ENCODE assay signal across 12 cellular contexts in the genomic region with DNA sequence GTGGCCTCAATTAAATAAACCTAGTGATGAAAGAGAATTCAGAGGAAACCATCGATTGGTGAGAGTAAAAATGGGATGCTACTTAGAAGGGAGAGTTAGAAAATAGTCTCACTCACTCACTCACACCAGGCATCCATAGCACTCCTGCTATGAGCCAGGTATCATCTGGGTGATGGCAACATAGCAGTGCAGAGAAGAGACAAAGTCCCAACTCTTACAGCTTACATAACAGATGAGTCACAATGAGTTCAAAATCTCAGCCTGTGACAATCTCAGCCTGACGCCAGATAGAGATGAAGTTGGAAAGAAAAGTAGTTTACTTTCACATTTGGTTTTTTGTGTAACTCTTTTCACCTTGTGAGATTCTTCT. TPM values are rescaled to one million over a fixed set of nuclear protein-coding genes. Genes with fewer than 3 reads are reported as not detected.
DNase-seq lines count a peak whose midpoint lies in the region; ATAC-seq and TF ChIP-seq lines count a peak whose summit lies in the region.
"Had no signal": no experiment of that assay in that cellular context is flagged by ENCODE, and none has a peak within 500 bp of the region (broad histone marks: within the 10 kb centered on the region; RNA-seq: fewer than 3 reads in every experiment).

No MANE protein-coding gene starts in this region.

- H3K36me3 ChIP-seq in BLaER1 treated with 17β-estradiol and CSF1 and Interleukin-3, amounts not matched to agents 10 nM and 100 nM: peaks cover 0 to 56% (median 0%) of the 10 kb centered on the region in 11 experiments; a peak in 7 of 22 replicates
- no peaks in the 10 kb centered on the region for H3K36me3 ChIP-seq in esophagus muscularis mucosa

- DNase-seq in M059J (ENCODE audit: low read depth) (peak; percentile 80), esophagus muscularis mucosa (ENCODE audit: extremely low spot score) (no peak), natural killer cell (no peak), NCI-H82 treated with DMSO at 0.1 percent for 48 hours (lab: John Stamatoyannopoulos, UW; ENCODE audit: unreplicated experiment) (no peak)
- DNase-seq: activated T-cell treated with anti-CD3 and anti-CD28 coated beads, Interleukin-2, amount 50 U/mL, for 24 hours; central memory CD4-positive, alpha-beta T cell; naive B cell; NCI-H524 treated with DMSO at 0.1 percent for 48 hours had no signal

- H3K9me3 Mint-ChIP-seq in natural killer cell: no peaks in the 10 kb centered on the region
- H3K9me3 Mint-ChIP-seq: activated T-cell treated with anti-CD3 and anti-CD28 coated beads, Interleukin-2, amount 50 U/mL, for 24 hours; naive B cell had no signal

- H3K9ac ChIP-seq in BLaER1 treated with 17β-estradiol and CSF1 and Interleukin-3, amounts not matched to agents 10 nM and 100 nM: peak overlapping the region in 5 of 11 experiments; percentile 0 to 55 (median 41); a peak in 7 of 22 replicates

- H3K27ac Mint-ChIP-seq in natural killer cell: no peak overlapping the region
- H3K27ac Mint-ChIP-seq: activated T-cell treated with anti-CD3 and anti-CD28 coated beads, Interleukin-2, amount 50 U/mL, for 24 hours had no signal

- H3K4me2 ChIP-seq in BLaER1 treated with 17β-estradiol and CSF1 and Interleukin-3, amounts not matched to agents 10 nM and 100 nM: peak overlapping the region; percentile 26 to 85 (median 75); a peak in 21 of 22 replicates

- no peaks in the 10 kb centered on the region for H4K20me1 ChIP-seq in BLaER1 treated with 17β-estradiol and CSF1 and Interleukin-3, amounts not matched to agents 10 nM and 100 nM

- H3K4me3 Mint-ChIP-seq in natural killer cell: no peak overlapping the region
- H3K4me3 Mint-ChIP-seq: activated T-cell treated with anti-CD3 and anti-CD28 coated beads, Interleukin-2, amount 50 U/mL, for 24 hours had no signal

- no peak for TF ChIP-seq POLR2A in esophagus muscularis mucosa (IDR thresholded peaks at IDR 0.05; ENCODE audit: low read depth)

- no peak overlapping the region for H3K4me3 ChIP-seq in BLaER1 treated with 17β-estradiol and CSF1 and Interleukin-3, amounts not matched to agents 10 nM and 100 nM
- H3K4me3 ChIP-seq in esophagus muscularis mucosa: no peak overlapping the region

- H3K4me1 Mint-ChIP-seq in natural killer cell: peaks cover 10 to 16% of the 10 kb centered on the region in 2 donors

- peaks cover 0 to 7% (median 0%) of the 10 kb centered on the region in 11 experiments; a peak in 1 of 22 replicates for H3K9me3 ChIP-seq in BLaER1 treated with 17β-estradiol and CSF1 and Interleukin-3, amounts not matched to agents 10 nM and 100 nM (replicated peaks in 1 of 11)
- H3K9me3 ChIP-seq in esophagus muscularis mucosa: no peaks in the 10 kb centered on the region

- H3K27me3 ChIP-seq in BLaER1 treated with 17β-estradiol and CSF1 and Interleukin-3, amounts not matched to agents 10 nM and 100 nM: no peaks in the 10 kb centered on the region
- H3K27me3 ChIP-seq in esophagus muscularis mucosa: no peaks in the 10 kb centered on the region

- no peaks in the 10 kb centered on the region for H3K27me3 Mint-ChIP-seq in natural killer cell (ENCODE audit: low read depth in 2 of 2)
- H3K27me3 Mint-ChIP-seq: naive B cell had no signal

- 44% methylated on average over 2 of the region's 2 CpGs for WGBS in esophagus muscularis mucosa

- TF ChIP-seq EP300 in esophagus muscularis mucosa (IDR thresholded peaks at IDR 0.05): no peak

- ATAC-seq in natural killer cell: peak in 2 of 3 donors; percentile 41 to 42
- no peak for ATAC-seq in HG03097 (IDR thresholded peaks at IDR 0.05; ENCODE audit: low FRiP score, unreplicated experiment)
- no peak for ATAC-seq in HG03108 (IDR thresholded peaks at IDR 0.05; ENCODE audit: unreplicated experiment)
- no peak for ATAC-seq in GM21528 (IDR thresholded peaks at IDR 0.05; ENCODE audit: low FRiP score, unreplicated experiment)

- H3K27ac ChIP-seq in BLaER1 treated with 17β-estradiol and CSF1 and Interleukin-3, amounts not matched to agents 10 nM and 100 nM: peak overlapping the region; percentile 47 to 77 (median 65); a peak in 20 of 22 replicates
- peak overlapping the region in 3 of 4 donors; percentile 33 to 51 (median 38) for H3K27ac ChIP-seq in esophagus muscularis mucosa (replicated peaks in 1 of 4)

- TF ChIP-seq CTCF in esophagus muscularis mucosa (IDR thresholded peaks at IDR 0.05) (no peak), natural killer cell (IDR thresholded peaks at IDR 0.05) (no peak)

- no peaks in the 10 kb centered on the region for H3K36me3 Mint-ChIP-seq in natural killer cell
- H3K36me3 Mint-ChIP-seq: naive B cell had no signal

- H3K4me1 ChIP-seq in BLaER1 treated with 17β-estradiol and CSF1 and Interleukin-3, amounts not matched to agents 10 nM and 100 nM: peaks cover 37 to 46% (median 41%) of the 10 kb centered on the region in 10 experiments
- H3K4me1 ChIP-seq in esophagus muscularis mucosa: peaks cover 10 to 27% (median 24%) of the 10 kb centered on the region in 4 donors

- intact Hi-C loops in esophagus muscularis mucosa (cut with DNase I): no loop called here
- intact Hi-C loops in natural killer cell (cut with micrococcal nuclease): no loop called here

RNA-seq across cellular contexts. Expression of a gene that starts 55.4 kb away (rescaled TPM):
- total RNA-seq in M059J (2014; rRNA removed; shearing (Covaris generic)): 31.8 and 38.9 TPM in 2 replicates
- total RNA-seq in esophagus muscularis mucosa (10 to 100 TPM; 13.8 to 34.1 (median 21.8) TPM), natural killer cell (100 to 1,000 TPM in 1 of 3 donors, 10 to 100 TPM in 2; 96.4 to 105 (median 96.7) TPM)

Comparison
In these comparisons a context has a peak if more than half of its experiments do, and no peak if none do; other contexts are left out.
1. ATAC-seq: peak in natural killer cell (2 of 3); none in HG03097 (single experiment), HG03108 (single experiment) and GM21528 (single experiment).